In the genomic region with DNA sequence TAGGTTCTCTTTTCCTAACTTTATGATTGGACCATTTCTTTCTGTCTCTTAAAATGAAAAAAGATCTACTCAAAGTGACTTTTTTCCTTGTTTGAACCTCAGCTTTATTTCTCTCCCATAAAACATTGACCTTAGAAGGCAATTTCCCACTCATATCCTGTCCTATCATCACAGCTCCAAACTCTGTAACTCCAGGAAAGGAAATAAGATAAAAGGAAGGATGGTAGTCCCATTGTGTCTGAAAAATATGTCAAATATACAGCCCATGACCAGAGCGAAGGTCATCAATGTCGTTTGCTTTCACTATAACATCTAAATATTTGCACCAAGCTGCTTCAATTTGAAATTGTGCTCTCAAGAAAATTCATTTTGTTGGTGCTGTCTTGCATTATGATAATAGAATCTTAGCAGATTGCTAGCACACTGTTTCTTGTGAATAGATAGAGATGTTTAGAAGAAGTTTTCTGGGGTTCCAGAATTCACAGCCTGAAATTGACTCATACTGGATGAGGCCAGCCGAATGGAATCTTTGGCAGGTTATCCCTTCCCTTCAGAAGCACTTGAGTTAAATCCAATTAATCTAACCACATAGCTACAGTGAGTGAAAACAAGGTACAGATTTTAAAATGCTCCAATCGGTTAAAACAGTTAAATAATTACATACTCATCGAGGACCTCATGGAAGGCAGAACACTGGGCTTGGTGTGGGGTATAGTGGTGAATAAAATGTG, we compare ENCODE assay signal across 1 cellular context.
TF ChIP-seq lines count a peak whose summit lies in the region.

No MANE protein-coding gene starts in this region.

TF ChIP-seq in SK-N-SH treated with all-trans-retinoic acid at 6 μM for 48 hours, 23 proteins besides CTCF, POLR2A, EP300 and RAD21 (continued from another document):
- TF ChIP-seq, protein P1, sequence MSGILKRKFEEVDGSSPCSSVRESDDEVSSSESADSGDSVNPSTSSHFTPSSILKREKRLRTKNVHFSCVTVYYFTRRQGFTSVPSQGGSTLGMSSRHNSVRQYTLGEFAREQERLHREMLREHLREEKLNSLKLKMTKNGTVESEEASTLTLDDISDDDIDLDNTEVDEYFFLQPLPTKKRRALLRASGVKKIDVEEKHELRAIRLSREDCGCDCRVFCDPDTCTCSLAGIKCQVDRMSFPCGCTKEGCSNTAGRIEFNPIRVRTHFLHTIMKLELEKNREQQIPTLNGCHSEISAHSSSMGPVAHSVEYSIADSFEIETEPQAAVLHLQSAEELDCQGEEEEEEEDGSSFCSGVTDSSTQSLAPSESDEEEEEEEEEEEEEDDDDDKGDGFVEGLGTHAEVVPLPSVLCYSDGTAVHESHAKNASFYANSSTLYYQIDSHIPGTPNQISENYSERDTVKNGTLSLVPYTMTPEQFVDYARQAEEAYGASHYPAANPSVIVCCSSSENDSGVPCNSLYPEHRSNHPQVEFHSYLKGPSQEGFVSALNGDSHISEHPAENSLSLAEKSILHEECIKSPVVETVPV (CRISPR knock-in tag; IDR thresholded peaks at IDR 0.05): no peak
- TF ChIP-seq OSR1 (CRISPR knock-in tag; IDR thresholded peaks at IDR 0.05): no peak
- no peak for TF ChIP-seq ESRRG (CRISPR knock-in tag; IDR thresholded peaks at IDR 0.05)
- no peak for TF ChIP-seq BACH2 (CRISPR knock-in tag; IDR thresholded peaks at IDR 0.05; ENCODE audit: borderline replicate concordance)
- no peak for TF ChIP-seq ZNF8 (CRISPR knock-in tag; IDR thresholded peaks at IDR 0.05)
- no peak for TF ChIP-seq ZFP3 (CRISPR knock-in tag; IDR thresholded peaks at IDR 0.05)
- TF ChIP-seq, protein P2, sequence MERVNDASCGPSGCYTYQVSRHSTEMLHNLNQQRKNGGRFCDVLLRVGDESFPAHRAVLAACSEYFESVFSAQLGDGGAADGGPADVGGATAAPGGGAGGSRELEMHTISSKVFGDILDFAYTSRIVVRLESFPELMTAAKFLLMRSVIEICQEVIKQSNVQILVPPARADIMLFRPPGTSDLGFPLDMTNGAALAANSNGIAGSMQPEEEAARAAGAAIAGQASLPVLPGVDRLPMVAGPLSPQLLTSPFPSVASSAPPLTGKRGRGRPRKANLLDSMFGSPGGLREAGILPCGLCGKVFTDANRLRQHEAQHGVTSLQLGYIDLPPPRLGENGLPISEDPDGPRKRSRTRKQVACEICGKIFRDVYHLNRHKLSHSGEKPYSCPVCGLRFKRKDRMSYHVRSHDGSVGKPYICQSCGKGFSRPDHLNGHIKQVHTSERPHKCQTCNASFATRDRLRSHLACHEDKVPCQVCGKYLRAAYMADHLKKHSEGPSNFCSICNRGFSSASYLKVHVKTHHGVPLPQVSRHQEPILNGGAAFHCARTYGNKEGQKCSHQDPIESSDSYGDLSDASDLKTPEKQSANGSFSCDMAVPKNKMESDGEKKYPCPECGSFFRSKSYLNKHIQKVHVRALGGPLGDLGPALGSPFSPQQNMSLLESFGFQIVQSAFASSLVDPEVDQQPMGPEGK (CRISPR knock-in tag; IDR thresholded peaks at IDR 0.05; ENCODE audit: borderline replicate concordance): peak; percentile 47; the same call in 1 of the 2 replicates
- no peak for TF ChIP-seq ZNF70 (CRISPR knock-in tag; IDR thresholded peaks at IDR 0.05)
